In genomic region chr21:38306833-38307232, GRCh38 we compare ENCODE assay signal across 15 cellular contexts. TPM values are rescaled to one million over a fixed set of nuclear protein-coding genes. Genes with fewer than 3 reads are reported as not detected.
DNase-seq lines count a peak whose midpoint lies in the region; ATAC-seq, FAIRE-seq and TF ChIP-seq lines count a peak whose summit lies in the region.
"Had no signal": no experiment of that assay in that cellular context is flagged by ENCODE, and none has a peak within 500 bp of the region (broad histone marks: within the 10 kb centered on the region; RNA-seq: fewer than 3 reads in every experiment).

No MANE protein-coding gene starts in this region.

- TF ChIP-seq CTCF in HFFc6 (IDR thresholded peaks at IDR 0.05) (no peak), astrocyte (IDR thresholded peaks at IDR 0.05; ENCODE audit: insufficient read depth, low read depth, low read length) (no peak), hepatocyte (IDR thresholded peaks at IDR 0.05; ENCODE audit: poor library complexity) (no peak), tibial artery (IDR thresholded peaks at IDR 0.05) (no peak)

- 65% methylated on average over 2 of the region's 2 CpGs for WGBS in hepatocyte (ENCODE audit: low lambda C conversion rate, missing lambda C conversion rate)
- WGBS in right cardiac atrium, result 60% methylated on average over 2 of the region's 2 CpGs

- H2AFZ ChIP-seq in astrocyte (ENCODE audit: low read depth, low read length) (peak overlapping the region; percentile 0), hepatocyte (no peak overlapping the region)

- H3K36me3 Mint-ChIP-seq in HFFc6 (ENCODE audit: low read depth), result no peaks in the 10 kb centered on the region
- H3K36me3 Mint-ChIP-seq in astrocyte (ENCODE audit: low read depth, unreplicated experiment), result no peaks in the 10 kb centered on the region
- H3K36me3 Mint-ChIP-seq: activated CD4-positive, alpha-beta memory T cell treated with anti-CD3 and anti-CD28 coated beads for 36 hours; stimulated activated naive B cell treated with anti-CD40 and anti-IgM and Interleukin-4, amounts not matched to agents 10 μg/mL and 1 μg/mL and 100 μg/mL, for 72 hours had no signal

- H3K9me3 Mint-ChIP-seq in HFFc6 (no peaks in the 10 kb centered on the region), astrocyte (ENCODE audit: unreplicated experiment) (peaks cover 2% of the 10 kb centered on the region)
- H3K9me3 Mint-ChIP-seq: activated CD4-positive, alpha-beta memory T cell treated with anti-CD3 and anti-CD28 coated beads for 36 hours; effector memory CD8-positive, alpha-beta T cell; stimulated activated naive B cell treated with anti-CD40 and anti-IgM and Interleukin-4, amounts not matched to agents 10 μg/mL and 1 μg/mL and 100 μg/mL, for 72 hours had no signal

- H3K27ac ChIP-seq in astrocyte (ENCODE audit: low read depth, low read length) (peak overlapping the region; percentile 83), hepatocyte (no peak overlapping the region), tibial artery (peak overlapping the region; percentile 4 to 28), right cardiac atrium (ENCODE audit: low read length) (no peak overlapping the region)

- H3K27ac Mint-ChIP-seq in HFFc6 (peak overlapping the region; percentile 95), astrocyte (ENCODE audit: unreplicated experiment) (peak overlapping the region; percentile 34)
- H3K27ac Mint-ChIP-seq: activated CD4-positive, alpha-beta memory T cell treated with anti-CD3 and anti-CD28 coated beads for 36 hours; effector memory CD8-positive, alpha-beta T cell; stimulated activated naive B cell treated with anti-CD40 and anti-IgM and Interleukin-4, amounts not matched to agents 10 μg/mL and 1 μg/mL and 100 μg/mL, for 72 hours had no signal

- ATAC-seq in GM18868 (IDR thresholded peaks at IDR 0.05; ENCODE audit: unreplicated experiment) (no peak), right cardiac atrium (no peak)
- ATAC-seq: effector memory CD8-positive, alpha-beta T cell; stimulated activated naive B cell treated with anti-CD40 and anti-IgM and Interleukin-4, amounts not matched to agents 10 μg/mL and 1 μg/mL and 100 μg/mL, for 72 hours had no signal

- H3K27me3 ChIP-seq in astrocyte (ENCODE audit: insufficient read depth, low read length) (no peaks in the 10 kb centered on the region), hepatocyte (no peaks in the 10 kb centered on the region), tibial artery (no peaks in the 10 kb centered on the region), right cardiac atrium (ENCODE audit: control insufficient read depth, insufficient read depth) (no peaks in the 10 kb centered on the region)

- H3K9me2 ChIP-seq in hepatocyte (replicated peaks; ENCODE audit: insufficient read depth), result no peaks in the 10 kb centered on the region

- peak; percentile 90 for DNase-seq in HFFc6
- DNase-seq in astrocyte (ENCODE audit: low read depth), result peak; percentile 96
- DNase-seq in hepatocyte (ENCODE audit: low spot score), result peak; percentile 39
- no peak for DNase-seq in tibial artery
- DNase-seq in right cardiac atrium, result no peak
- DNase-seq in T1000 (lab: John Stamatoyannopoulos, UW), result no peak
- DNase-seq: activated CD4-positive, alpha-beta memory T cell treated with anti-CD3 and anti-CD28 coated beads for 36 hours; activated naive CD4-positive, alpha-beta T cell treated with anti-CD3 and anti-CD28 coated beads, Interleukin-2, amount 50 U/mL, for 16 hours; effector memory CD8-positive, alpha-beta T cell; NCI-H1105; NCI-H748 treated with DMSO at 0.1 percent for 48 hours; stimulated activated naive B cell treated with anti-CD40 and anti-IgM and Interleukin-4, amounts not matched to agents 10 μg/mL and 1 μg/mL and 100 μg/mL, for 72 hours had no signal

- peaks cover 88% of the 10 kb centered on the region for H3K4me1 Mint-ChIP-seq in HFFc6 (ENCODE audit: low read depth)
- peaks cover 39% of the 10 kb centered on the region for H3K4me1 Mint-ChIP-seq in astrocyte (ENCODE audit: low read depth, unreplicated experiment)
- H3K4me1 Mint-ChIP-seq: stimulated activated naive B cell treated with anti-CD40 and anti-IgM and Interleukin-4, amounts not matched to agents 10 μg/mL and 1 μg/mL and 100 μg/mL, for 72 hours had no signal

- H3K4me3 ChIP-seq in astrocyte (ENCODE audit: insufficient read depth, low read depth, low read length) (peak overlapping the region; percentile 7), hepatocyte (no peak overlapping the region), tibial artery (no peak overlapping the region), right cardiac atrium (ENCODE audit: low read length) (no peak overlapping the region)

- intact Hi-C loops in tibial artery (cut with DNase I; ENCODE audit: low total_unique reads) (no loop called here), right cardiac atrium (cut with DNase I) (no loop called here)

- no peaks in the 10 kb centered on the region for H4K20me1 ChIP-seq in astrocyte (ENCODE audit: insufficient read depth, low read length)
- H4K20me1 ChIP-seq in hepatocyte (ENCODE audit: insufficient read depth, poor library complexity, severe bottlenecking), result no peaks in the 10 kb centered on the region

- H3K27me3 Mint-ChIP-seq in HFFc6 (ENCODE audit: insufficient read depth) (no peaks in the 10 kb centered on the region), astrocyte (ENCODE audit: low read depth, unreplicated experiment) (no peaks in the 10 kb centered on the region)
- H3K27me3 Mint-ChIP-seq: activated CD4-positive, alpha-beta memory T cell treated with anti-CD3 and anti-CD28 coated beads for 36 hours; stimulated activated naive B cell treated with anti-CD40 and anti-IgM and Interleukin-4, amounts not matched to agents 10 μg/mL and 1 μg/mL and 100 μg/mL, for 72 hours had no signal

- no peaks in the 10 kb centered on the region for H3K79me2 ChIP-seq in astrocyte (ENCODE audit: insufficient read depth, low read length)
- no peaks in the 10 kb centered on the region for H3K79me2 ChIP-seq in hepatocyte

- peak overlapping the region; percentile 63 for H3K9ac ChIP-seq in astrocyte (ENCODE audit: low read length)

- no peak for FAIRE-seq in astrocyte (lab: Jason Lieb, UNC)
- FAIRE-seq: G401.6 had no signal

- H3K9me3 ChIP-seq in astrocyte (ENCODE audit: insufficient read depth, low read depth, low read length), result no peaks in the 10 kb centered on the region
- no peaks in the 10 kb centered on the region for H3K9me3 ChIP-seq in hepatocyte (ENCODE audit: low read depth)
- H3K9me3 ChIP-seq in tibial artery, result no peaks in the 10 kb centered on the region
- no peaks in the 10 kb centered on the region for H3K9me3 ChIP-seq in right cardiac atrium (ENCODE audit: control insufficient read depth, low read length)

- peaks cover 22% of the 10 kb centered on the region for H3K4me1 ChIP-seq in astrocyte (ENCODE audit: insufficient read depth, low read length)
- peaks cover 6% of the 10 kb centered on the region for H3K4me1 ChIP-seq in hepatocyte (ENCODE audit: insufficient read depth)
- peaks cover 0 to 39% (median 4%) of the 10 kb centered on the region in 4 donors for H3K4me1 ChIP-seq in tibial artery
- H3K4me1 ChIP-seq in right cardiac atrium (ENCODE audit: control insufficient read depth, insufficient read depth, low read length), result no peaks in the 10 kb centered on the region

- peak overlapping the region; percentile 77 for H3K4me3 Mint-ChIP-seq in HFFc6
- H3K4me3 Mint-ChIP-seq in astrocyte (ENCODE audit: unreplicated experiment), result no peak overlapping the region
- H3K4me3 Mint-ChIP-seq: activated CD4-positive, alpha-beta memory T cell treated with anti-CD3 and anti-CD28 coated beads for 36 hours; effector memory CD8-positive, alpha-beta T cell; stimulated activated naive B cell treated with anti-CD40 and anti-IgM and Interleukin-4, amounts not matched to agents 10 μg/mL and 1 μg/mL and 100 μg/mL, for 72 hours had no signal

- peak overlapping the region; percentile 78 for H3K4me2 ChIP-seq in astrocyte (ENCODE audit: low read length)
- peak overlapping the region; percentile 34 for H3K4me2 ChIP-seq in hepatocyte

- H3K36me3 ChIP-seq in astrocyte (ENCODE audit: insufficient read depth, low read length), result no peaks in the 10 kb centered on the region
- H3K36me3 ChIP-seq in hepatocyte (replicated peaks; ENCODE audit: insufficient read depth, low read depth), result no peaks in the 10 kb centered on the region
- no peaks in the 10 kb centered on the region for H3K36me3 ChIP-seq in tibial artery

RNA-seq across cellular contexts. Expression of gene KCNJ15, which starts 50.0 kb away (rescaled TPM):
- total RNA-seq in HFFc6 (2021; fragmentation: NEBNext Ultra II Directional; extraction: Animal tissue kit (Norgen Biotek cat#: 25700)), result 1 to 10 TPM in 1 of 6 experiments, under 1 TPM in 5; 0.33 to 1.2 (median 0.50) TPM
- total RNA-seq in astrocyte (1.8 and 2.2 TPM in 2 replicates), hepatocyte (0.40 and 0.43 TPM in 2 replicates), right cardiac atrium (under 1 TPM; 0.31 to 0.97 (median 0.62) TPM)
- polyA plus RNA-seq in hepatocyte (0.27 and 0.88 TPM in 2 replicates), right cardiac atrium (0.18 TPM)
- polyA plus RNA-seq: neural cell had no signal

Comparison
In these comparisons a context has a peak if more than half of its experiments do, and no peak if none do; other contexts are left out.
1. DNase-seq: peak in HFFc6 (single experiment), astrocyte (single experiment) and hepatocyte (single experiment); none in tibial artery (0 of 2), right cardiac atrium (0 of 3) and T1000 (single experiment).
2. H3K27ac ChIP-seq: peak in astrocyte (single experiment) and tibial artery (2 of 2); none in hepatocyte (single experiment) and right cardiac atrium (single experiment).